ENCODE assay signal across 9 cellular contexts in the genomic region with DNA sequence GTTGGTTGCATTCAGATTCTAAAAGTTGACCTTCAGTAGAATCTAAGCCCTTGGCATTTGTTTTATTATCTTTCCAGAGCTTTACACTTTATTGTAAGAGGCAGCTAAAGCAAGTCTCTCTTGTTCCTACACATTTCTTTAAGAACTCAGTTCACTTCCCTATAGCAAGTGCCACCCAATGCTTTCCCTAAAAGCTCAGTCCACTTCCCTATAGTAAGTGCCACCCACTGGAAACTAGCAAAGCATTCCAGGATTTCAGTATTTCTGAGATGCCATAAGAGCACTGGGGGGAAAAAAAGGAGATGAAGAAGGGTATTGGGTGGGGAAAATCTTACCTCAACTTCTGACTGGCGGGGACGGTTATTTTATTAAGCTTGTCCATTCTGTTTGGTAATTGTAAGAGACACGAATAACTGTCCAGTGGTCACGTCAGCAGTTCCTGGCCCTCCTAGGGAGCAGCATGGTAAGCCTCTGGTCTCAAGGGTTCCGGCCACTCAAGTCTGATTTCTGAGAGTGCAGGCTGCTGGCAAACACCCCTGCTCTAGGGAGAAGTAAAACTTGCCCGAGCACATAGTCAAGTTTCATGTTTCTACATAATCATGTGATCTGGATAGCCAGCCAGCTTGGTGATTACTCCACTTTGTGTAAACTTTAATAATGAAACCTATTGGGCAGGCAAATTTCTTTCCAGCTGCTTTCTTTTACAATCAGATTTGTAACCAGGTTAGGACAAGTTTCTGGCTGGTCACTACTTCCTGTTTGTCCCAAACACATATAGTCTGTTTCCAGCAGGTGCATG. TPM values are rescaled to one million over a fixed set of nuclear protein-coding genes. Genes with fewer than 3 reads are reported as not detected.
DNase-seq lines count a peak whose midpoint lies in the region; ATAC-seq and TF ChIP-seq lines count a peak whose summit lies in the region.
"Had no signal": no experiment of that assay in that cellular context is flagged by ENCODE, and none has a peak within 500 bp of the region (broad histone marks: within the 10 kb centered on the region; RNA-seq: fewer than 3 reads in every experiment).

Gene BLNK (minus strand): TSS at position 553 of the 799 bp plus-strand sequence. CDS start 171 bp downstream, at position 382.

- H3K4me3 ChIP-seq in LNCaP clone FGC (ENCODE audit: low read depth, low read length) (peak within 1 kb of the TSS; percentile 56), esophagus squamous epithelium (peak within 1 kb of the TSS; percentile 34 to 61 (median 50)), prostate gland (peak within 1 kb of the TSS; percentile 13 to 30)

- TF ChIP-seq CTCF in GM13976 (IDR thresholded peaks at IDR 0.05; ENCODE audit: borderline replicate concordance, control extremely low read depth, extremely low read depth, insufficient read depth, missing control alignments) = no peak
- no peak for TF ChIP-seq CTCF in LNCaP clone FGC (IDR thresholded peaks at IDR 0.05; ENCODE audit: control insufficient read depth, extremely low read depth, insufficient read depth)
- TF ChIP-seq CTCF in esophagus squamous epithelium (IDR thresholded peaks at IDR 0.05) = no peak
- no peak for TF ChIP-seq CTCF in prostate gland (IDR thresholded peaks at IDR 0.05)

- peak; percentile 54 for ATAC-seq in GM21737 (IDR thresholded peaks at IDR 0.05; ENCODE audit: unreplicated experiment)
- ATAC-seq: Panc1 had no signal

- no peak within 1 kb of the TSS for H3K4me3 Mint-ChIP-seq in T-helper 2 cell treated with Interferon-gamma antibody and Interleukin-4, amounts not matched to agents 5 μg/mL and 100 μg/mL, for 36 hours

- DNase-seq in GM13976 (ENCODE audit: low spot score) (peak; percentile 53), LNCaP clone FGC (ENCODE audit: low read depth) (peak; percentile 99), esophagus squamous epithelium (lab: John Stamatoyannopoulos, UW) (peak; percentile 37), prostate gland (ENCODE audit: low spot score) (peak; percentile 96), SW480 (ENCODE audit: low spot score) (no peak)
- no peak for DNase-seq in T-helper 2 cell treated with Interferon-gamma antibody and Interleukin-4, amounts not matched to agents 5 μg/mL and 100 μg/mL, for 36 hours (ENCODE audit: low spot score)
- DNase-seq in activated CD8-positive, alpha-beta memory T cell treated with anti-CD3 and anti-CD28 coated beads, Interleukin-2, amount 50 U/mL, for 48 hours = no peak

- WGBS in esophagus squamous epithelium, 2 donors = 25 to 28% methylated on average over 6 of the region's 6 CpGs
- WGBS in prostate gland = 8% methylated on average over 6 of the region's 6 CpGs

- no peaks in the 10 kb centered on the region for H3K36me3 Mint-ChIP-seq in T-helper 2 cell treated with Interferon-gamma antibody and Interleukin-4, amounts not matched to agents 5 μg/mL and 100 μg/mL, for 36 hours (ENCODE audit: low read depth)

- H3K4me1 ChIP-seq in esophagus squamous epithelium = peaks cover 18 to 80% (median 24%) of the 10 kb centered on the region in 3 donors
- H3K4me1 ChIP-seq in prostate gland (replicated peaks) = peaks cover 4% of the 10 kb centered on the region

- no peaks in the 10 kb centered on the region for H3K36me3 ChIP-seq in esophagus squamous epithelium
- no peaks in the 10 kb centered on the region for H3K36me3 ChIP-seq in prostate gland

- no peaks in the 10 kb centered on the region for H3K9me3 Mint-ChIP-seq in T-helper 2 cell treated with Interferon-gamma antibody and Interleukin-4, amounts not matched to agents 5 μg/mL and 100 μg/mL, for 36 hours

- no peak within 1 kb of the TSS for H3K27ac Mint-ChIP-seq in T-helper 2 cell treated with Interferon-gamma antibody and Interleukin-4, amounts not matched to agents 5 μg/mL and 100 μg/mL, for 36 hours

- no peaks in the 10 kb centered on the region for H3K4me1 Mint-ChIP-seq in T-helper 2 cell treated with Interferon-gamma antibody and Interleukin-4, amounts not matched to agents 5 μg/mL and 100 μg/mL, for 36 hours (ENCODE audit: low read depth)

- intact Hi-C loops in esophagus squamous epithelium (cut with DNase I) = no loop called here
- intact Hi-C loops in prostate gland (cut with DNase I) = no loop called here

- in situ Hi-C loops in GM13976 (cut with MboI; ENCODE audit: low sequenced_read_pairs, unreplicated experiment) = no loop called here

- no peaks in the 10 kb centered on the region for H3K27me3 ChIP-seq in esophagus squamous epithelium
- H3K27me3 ChIP-seq in prostate gland (replicated peaks; ENCODE audit: insufficient read depth) = no peaks in the 10 kb centered on the region

- peak within 1 kb of the TSS; percentile 84 to 95 (median 86) for H3K27ac ChIP-seq in esophagus squamous epithelium
- H3K27ac ChIP-seq in prostate gland = peak within 1 kb of the TSS; percentile 60 to 70

- peak in 3 of 4 donors; percentile 38 to 76 (median 71) for TF ChIP-seq POLR2A in esophagus squamous epithelium (IDR thresholded peaks at IDR 0.05)
- no peak for TF ChIP-seq POLR2A in prostate gland (IDR thresholded peaks at IDR 0.05)

- H3K27me3 Mint-ChIP-seq in T-helper 2 cell treated with Interferon-gamma antibody and Interleukin-4, amounts not matched to agents 5 μg/mL and 100 μg/mL, for 36 hours (ENCODE audit: low read depth) = peaks cover 13% of the 10 kb centered on the region

- H3K9me3 ChIP-seq in esophagus squamous epithelium (no peaks in the 10 kb centered on the region), prostate gland (no peaks in the 10 kb centered on the region)

RNA-seq across cellular contexts. Expression of gene BLNK, which starts in this region (rescaled TPM):
- 10 to 100 TPM; 28.2 to 50.5 (median 35.9) TPM for total RNA-seq in esophagus squamous epithelium
- 1 to 10 TPM; 4.8 to 8.2 TPM for total RNA-seq in prostate gland

Comparison
In these comparisons a context has a peak if more than half of its experiments do, and no peak if none do; other contexts are left out.
1. DNase-seq: peak in GM13976 (single experiment), LNCaP clone FGC (single experiment), esophagus squamous epithelium (single experiment) and prostate gland (single experiment); none in T-helper 2 cell treated with Interferon-gamma antibody and Interleukin-4, amounts not matched to agents 5 μg/mL and 100 μg/mL, for 36 hours (single experiment), activated CD8-positive, alpha-beta memory T cell treated with anti-CD3 and anti-CD28 coated beads, Interleukin-2, amount 50 U/mL, for 48 hours (single experiment) and SW480 (single experiment).
2. Peak in every context shown above with its lines, with median percentiles within 50 percentile points of each other: H3K4me3 ChIP-seq.